ENCODE assay signal across 15 cellular contexts in genomic region chr14:93745603-93746273, GRCh38. TPM values are rescaled to one million over a fixed set of nuclear protein-coding genes. Genes with fewer than 3 reads are reported as not detected.
"Had no signal": no experiment of that assay in that cellular context is flagged by ENCODE, and none has a peak within 500 bp of the region (broad histone marks: within the 10 kb centered on the region; RNA-seq: fewer than 3 reads in every experiment).

No MANE protein-coding gene starts in this region.

- H3K4me3 ChIP-seq: coronary artery, mucosa of descending colon, right lobe of liver, thoracic aorta had no signal

- H3K27me3 ChIP-seq: foreskin keratinocyte, right lobe of liver had no signal

- DNase-seq: activated CD4-positive, alpha-beta T cell treated with anti-CD3 and anti-CD28 coated beads, Interleukin-2, amount 10 ng/mL, durations not matched to agents 24 days and 14 days; activated CD4-positive, CD25-positive, alpha-beta regulatory T cell; activated CD8-positive, alpha-beta memory T cell treated with anti-CD3 and anti-CD28 coated beads, Interleukin-2, amount 50 U/mL, for 4 hours; activated CD8-positive, alpha-beta T cell treated with anti-CD3 and anti-CD28 coated beads, Interleukin-2, amount 10 ng/mL, durations not matched to agents 7 days and 5 days; activated effector memory CD4-positive, alpha-beta T cell treated with anti-CD3 and anti-CD28 coated beads, Interleukin-2, amount 50 U/mL, for 16 hours; activated T-cell treated with anti-CD3 and anti-CD28 coated beads, Interleukin-2, amount 50 U/mL, for 48 hours; central memory CD4-positive, alpha-beta T cell; effector CD8-positive, alpha-beta T cell; foreskin keratinocyte; left cardiac atrium; mucosa of descending colon; naive thymus-derived CD4-positive, alpha-beta T cell; right lobe of liver had no signal

- H3K4me1 ChIP-seq: foreskin keratinocyte, right lobe of liver had no signal

- H3K27ac ChIP-seq: foreskin keratinocyte, right lobe of liver, thoracic aorta had no signal

- H3K36me3 ChIP-seq: right lobe of liver, thoracic aorta had no signal

- H3K9me3 ChIP-seq: mucosa of descending colon, right lobe of liver, thoracic aorta had no signal

- ATAC-seq: activated CD8-positive, alpha-beta T cell treated with anti-CD3 and anti-CD28 coated beads, Interleukin-2, amount 10 ng/mL, durations not matched to agents 7 days and 5 days; foreskin keratinocyte; left cardiac atrium; mucosa of descending colon; naive thymus-derived CD4-positive, alpha-beta T cell; right lobe of liver had no signal

RNA-seq across cellular contexts. Expression of gene PRIMA1, which starts 42.5 kb away (rescaled TPM):
- total RNA-seq: activated CD4-positive, alpha-beta T cell treated with anti-CD3 and anti-CD28 coated beads, Interleukin-2, amount 10 ng/mL, durations not matched to agents 24 days and 14 days; activated CD8-positive, alpha-beta T cell treated with anti-CD3 and anti-CD28 coated beads, Interleukin-2, amount 10 ng/mL, durations not matched to agents 7 days and 5 days; foreskin keratinocyte; naive thymus-derived CD4-positive, alpha-beta T cell had no signal
- polyA plus RNA-seq: foreskin keratinocyte; naive thymus-derived CD4-positive, alpha-beta T cell had no signal
